9 cellular contexts compared by ENCODE assay signal in the genomic region with DNA sequence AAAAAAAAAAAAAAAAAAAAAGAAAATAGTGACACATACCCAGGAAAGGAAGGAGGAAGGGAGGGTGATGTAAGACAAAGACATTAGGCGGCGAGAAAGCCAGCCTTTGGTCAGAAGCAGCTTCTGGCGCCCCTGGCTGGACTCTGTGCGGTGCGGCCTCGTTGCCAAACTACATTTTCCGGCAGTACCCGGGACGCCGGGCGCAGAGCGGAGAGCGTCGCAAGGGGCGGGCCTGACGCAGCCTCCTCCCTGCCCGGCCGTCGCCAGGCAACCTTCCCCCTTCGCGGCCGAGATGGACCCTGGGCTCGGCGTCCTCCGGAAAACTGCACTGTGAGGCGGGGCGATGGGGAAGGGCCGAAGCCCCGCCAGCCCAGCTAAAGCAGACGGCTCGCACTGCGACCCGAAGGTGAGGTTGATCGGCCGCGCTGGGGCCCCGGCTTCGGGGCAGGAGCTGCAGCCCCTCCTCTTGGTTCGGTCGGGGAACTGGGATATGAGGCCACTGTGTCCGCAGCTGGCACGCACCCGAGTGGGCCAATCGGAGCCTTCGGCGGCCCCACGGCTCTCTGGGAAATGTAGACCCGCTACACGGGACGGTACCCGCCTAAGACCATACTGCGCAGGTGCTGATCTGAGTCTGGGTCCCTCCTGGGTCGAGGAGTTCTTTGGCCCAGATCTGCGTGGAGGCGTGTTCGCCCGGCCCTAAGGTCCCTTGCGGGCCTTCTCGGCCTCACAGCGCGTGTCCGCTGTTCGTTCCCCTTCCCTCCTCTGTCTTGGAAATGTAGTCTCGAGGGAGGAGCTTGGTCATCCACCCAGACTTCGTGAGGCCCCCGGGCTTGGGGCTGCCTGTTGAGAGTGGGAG. TPM values are rescaled to one million over a fixed set of nuclear protein-coding genes. Genes with fewer than 3 reads are reported as not detected.
A peak's percentile ranks its signal among the peaks of the same experiment; 100 is the strongest.
DNase-seq lines count a peak whose midpoint lies in the region; ATAC-seq, FAIRE-seq and TF ChIP-seq lines count a peak whose summit lies in the region.
"Had no signal": no experiment of that assay in that cellular context is flagged by ENCODE, and none has a peak within 500 bp of the region (broad histone marks: within the 10 kb centered on the region; RNA-seq: fewer than 3 reads in every experiment).

No MANE protein-coding gene starts in this region.

- H3K9me3 Mint-ChIP-seq in activated CD8-positive, alpha-beta T cell treated with anti-CD3 and anti-CD28 coated beads, Interleukin-2, amount 10 ng/mL, durations not matched to agents 7 days and 5 days (ENCODE audit: insufficient read depth) = no peaks in the 10 kb centered on the region
- H3K9me3 Mint-ChIP-seq in stimulated activated naive CD8-positive, alpha-beta T cell treated with anti-CD3 and anti-CD28 coated beads, Interleukin-15, amount 100 ng/mL, for 72 hours = no peaks in the 10 kb centered on the region

- peak overlapping the region; percentile 82 for H3K4me3 ChIP-seq in BLaER1
- H3K4me3 ChIP-seq in HL-60 (replicated peaks; ENCODE audit: insufficient read depth, low read length) = peak overlapping the region; percentile 82
- H3K4me3 ChIP-seq in endothelial cell of umbilical vein (replicated peaks in 1 of 3; ENCODE audit: insufficient read depth in 1 of 3, low read depth in 1 of 3, low read length in 3 of 3) = peak overlapping the region; percentile 61 to 78 (median 77)
- H3K4me3 ChIP-seq in mucosa of rectum (ENCODE audit: low read length in 2 of 2) = peak overlapping the region; percentile 88 to 91

- POLR2A ChIA-PET in activated CD8-positive, alpha-beta T cell treated with anti-CD3 and anti-CD28 coated beads, Interleukin-2, amount 10 ng/mL, durations not matched to agents 7 days and 5 days (lab: Charles Lee) = interaction anchor here (0.6 to 1.9 kb wide), 6 partner anchors 13 to 74 kb away, joined by 3 to 18 read pairs (median 8); a partner anchor contains a TSS
- POLR2A ChIA-PET in endothelial cell of umbilical vein (lab: Charles Lee) = interaction anchor here (0.6 to 2.4 kb wide), 10 partner anchors 13 to 299 kb away, joined by 3 to 17 read pairs (median 4); a partner anchor contains a TSS

- peaks cover 13% of the 10 kb centered on the region for H3K36me3 Mint-ChIP-seq in activated CD8-positive, alpha-beta T cell treated with anti-CD3 and anti-CD28 coated beads, Interleukin-2, amount 10 ng/mL, durations not matched to agents 7 days and 5 days (ENCODE audit: low read depth)

- FAIRE-seq in endothelial cell of umbilical vein (lab: Jason Lieb, UNC) = peak; percentile 97
- FAIRE-seq: islet of Langerhans had no signal

- CTCF ChIA-PET in activated CD8-positive, alpha-beta T cell treated with anti-CD3 and anti-CD28 coated beads, Interleukin-2, amount 10 ng/mL, durations not matched to agents 7 days and 5 days (lab: Charles Lee) = interaction anchor here (1.0 to 3.1 kb wide), 5 partner anchors 13 to 62 kb away, joined by 3 to 34 read pairs (median 5); a partner anchor contains a TSS
- CTCF ChIA-PET in endothelial cell of umbilical vein (lab: Charles Lee) = interaction anchor here (0.7 to 8.9 kb wide), 6 partner anchors 22 to 357 kb away, joined by 3 to 111 read pairs (median 6); a partner anchor contains a TSS

- no peak for TF ChIP-seq CTCF in HL-60 (IDR thresholded peaks at IDR 0.05; ENCODE audit: insufficient read depth, low read length)
- no peak for TF ChIP-seq CTCF in endothelial cell of umbilical vein (IDR thresholded peaks at IDR 0.05; ENCODE audit: extremely low read depth in 1 of 2, insufficient read depth in 1 of 2, low read depth in 1 of 2, low read length in 2 of 2)

- H3K27me3 Mint-ChIP-seq in activated CD8-positive, alpha-beta T cell treated with anti-CD3 and anti-CD28 coated beads, Interleukin-2, amount 10 ng/mL, durations not matched to agents 7 days and 5 days (ENCODE audit: low read depth) = no peaks in the 10 kb centered on the region
- no peaks in the 10 kb centered on the region for H3K27me3 Mint-ChIP-seq in stimulated activated naive CD8-positive, alpha-beta T cell treated with anti-CD3 and anti-CD28 coated beads, Interleukin-15, amount 100 ng/mL, for 72 hours

- H3K4me1 ChIP-seq in BLaER1 = peaks cover 72% of the 10 kb centered on the region
- peaks cover 16% of the 10 kb centered on the region for H3K4me1 ChIP-seq in endothelial cell of umbilical vein (ENCODE audit: control insufficient read depth, extremely low read depth, insufficient read depth, low read length)
- peaks cover 15 to 22% of the 10 kb centered on the region in 2 donors for H3K4me1 ChIP-seq in mucosa of rectum (ENCODE audit: control insufficient read depth in 2 of 2, insufficient read depth in 2 of 2, low read length in 2 of 2)

- H3K9me1 ChIP-seq in endothelial cell of umbilical vein (replicated peaks; ENCODE audit: control insufficient read depth, extremely low read depth, insufficient read depth, low read length) = no peaks in the 10 kb centered on the region

- intact Hi-C loops in endothelial cell of umbilical vein (cut with micrococcal nuclease) = loop anchor here (1.0 kb wide), 1 partner anchor 56 kb away; a partner anchor contains a TSS

- H3K27ac ChIP-seq in BLaER1 = peak overlapping the region; percentile 72
- H3K27ac ChIP-seq in HL-60 (replicated peaks) = peak overlapping the region; percentile 99
- peak overlapping the region; percentile 69 for H3K27ac ChIP-seq in endothelial cell of umbilical vein (ENCODE audit: insufficient read depth, low read depth, low read length)
- H3K27ac ChIP-seq in mucosa of rectum (ENCODE audit: low read depth in 2 of 2, low read length in 2 of 2) = peak overlapping the region; percentile 87 to 91

- peak overlapping the region; percentile 57 for H2AFZ ChIP-seq in endothelial cell of umbilical vein (ENCODE audit: low read depth, low read length)

- peak; percentile 41 for ATAC-seq in GM19463 (IDR thresholded peaks at IDR 0.05; ENCODE audit: unreplicated experiment)
- ATAC-seq in activated CD8-positive, alpha-beta T cell treated with anti-CD3 and anti-CD28 coated beads, Interleukin-2, amount 10 ng/mL, durations not matched to agents 7 days and 5 days = peak; percentile 38
- ATAC-seq in stimulated activated naive CD8-positive, alpha-beta T cell treated with anti-CD3 and anti-CD28 coated beads, Interleukin-15, amount 100 ng/mL, for 72 hours = peak; percentile 68

- H4K20me1 ChIP-seq in BLaER1 (peaks cover 15% of the 10 kb centered on the region), endothelial cell of umbilical vein (replicated peaks; ENCODE audit: control insufficient read depth, extremely low read depth, insufficient read depth, low read length) (no peaks in the 10 kb centered on the region)

- DNase-seq in HL-60 (ENCODE audit: low read depth in 1 of 2, low spot score in 1 of 2) (peak; percentile 91 to 92), endothelial cell of umbilical vein (ENCODE audit: low read depth, low spot score) (peak; percentile 95), NCI-H510A (lab: John Stamatoyannopoulos, UW) (no peak)
- DNase-seq in activated CD8-positive, alpha-beta T cell treated with anti-CD3 and anti-CD28 coated beads, Interleukin-2, amount 10 ng/mL, durations not matched to agents 7 days and 5 days = peak; percentile 89
- DNase-seq in stimulated activated naive CD8-positive, alpha-beta T cell treated with anti-CD3 and anti-CD28 coated beads, Interleukin-15, amount 100 ng/mL, for 72 hours = peak; percentile 88 to 91

- peak; percentile 91 for TF ChIP-seq POLR2A in endothelial cell of umbilical vein (IDR thresholded peaks at IDR 0.05; ENCODE audit: low read depth, low read length)

- dilution Hi-C loops in endothelial cell of umbilical vein (cut with MboI; ENCODE audit: extremely low pct_ligation_motif_present, low sequenced_read_pairs) = no loop called here

- H3K9me3 ChIP-seq in BLaER1 = no peaks in the 10 kb centered on the region
- H3K9me3 ChIP-seq in endothelial cell of umbilical vein (replicated peaks; ENCODE audit: control insufficient read depth, insufficient read depth, low read length) = no peaks in the 10 kb centered on the region
- H3K9me3 ChIP-seq in mucosa of rectum (ENCODE audit: control insufficient read depth in 2 of 2, low read length in 2 of 2) = no peaks in the 10 kb centered on the region

- H3K4me3 Mint-ChIP-seq in activated CD8-positive, alpha-beta T cell treated with anti-CD3 and anti-CD28 coated beads, Interleukin-2, amount 10 ng/mL, durations not matched to agents 7 days and 5 days = peak overlapping the region; percentile 86
- H3K4me3 Mint-ChIP-seq in stimulated activated naive CD8-positive, alpha-beta T cell treated with anti-CD3 and anti-CD28 coated beads, Interleukin-15, amount 100 ng/mL, for 72 hours = peak overlapping the region; percentile 92

- H3K9ac ChIP-seq in BLaER1 (peak overlapping the region; percentile 83), endothelial cell of umbilical vein (replicated peaks; ENCODE audit: extremely low read depth, insufficient read depth, low read length) (peak overlapping the region; percentile 82), mucosa of rectum (ENCODE audit: low read depth in 1 of 2, low read length in 2 of 2) (peak overlapping the region; percentile 67 to 85)

- peak overlapping the region; percentile 90 for H3K27ac Mint-ChIP-seq in activated CD8-positive, alpha-beta T cell treated with anti-CD3 and anti-CD28 coated beads, Interleukin-2, amount 10 ng/mL, durations not matched to agents 7 days and 5 days
- peak overlapping the region; percentile 99 for H3K27ac Mint-ChIP-seq in stimulated activated naive CD8-positive, alpha-beta T cell treated with anti-CD3 and anti-CD28 coated beads, Interleukin-15, amount 100 ng/mL, for 72 hours

- H3K27me3 ChIP-seq in BLaER1 (no peaks in the 10 kb centered on the region), HL-60 (ENCODE audit: insufficient read depth, poor library complexity, severe bottlenecking) (no peaks in the 10 kb centered on the region), endothelial cell of umbilical vein (ENCODE audit: control insufficient read depth in 2 of 2, insufficient read depth in 2 of 2, low read length in 2 of 2) (no peaks in the 10 kb centered on the region), mucosa of rectum (ENCODE audit: control insufficient read depth in 2 of 2, insufficient read depth in 2 of 2, low read length in 2 of 2) (no peaks in the 10 kb centered on the region)

- peaks cover 40% of the 10 kb centered on the region for H3K4me1 Mint-ChIP-seq in activated CD8-positive, alpha-beta T cell treated with anti-CD3 and anti-CD28 coated beads, Interleukin-2, amount 10 ng/mL, durations not matched to agents 7 days and 5 days (ENCODE audit: low read depth)
- H3K4me1 Mint-ChIP-seq in stimulated activated naive CD8-positive, alpha-beta T cell treated with anti-CD3 and anti-CD28 coated beads, Interleukin-15, amount 100 ng/mL, for 72 hours = peaks cover 66% of the 10 kb centered on the region

- H3K36me3 ChIP-seq in BLaER1 = peaks cover 11% of the 10 kb centered on the region; the same call in 1 of the 2 replicates
- H3K36me3 ChIP-seq in endothelial cell of umbilical vein (ENCODE audit: control insufficient read depth in 2 of 2, extremely low read depth in 1 of 2, insufficient read depth in 2 of 2, low read length in 2 of 2) = peaks cover 0 to 7% of the 10 kb centered on the region in 2 experiments
- peaks cover 2 to 4% of the 10 kb centered on the region in 2 donors for H3K36me3 ChIP-seq in mucosa of rectum (ENCODE audit: control insufficient read depth in 2 of 2, insufficient read depth in 2 of 2, low read length in 2 of 2)

- H3K4me2 ChIP-seq in BLaER1 (peak overlapping the region; percentile 98), endothelial cell of umbilical vein (ENCODE audit: insufficient read depth, low read length) (peak overlapping the region; percentile 79)

- peaks cover 13% of the 10 kb centered on the region for H3K79me2 ChIP-seq in endothelial cell of umbilical vein (ENCODE audit: control insufficient read depth, insufficient read depth, low read length)

- BruUV-seq in endothelial cell of umbilical vein (replicated peaks; lab: Mats Ljungman, UMichigan) = TSS peak; percentile 59

RNA-seq across cellular contexts. Expression of a gene that starts 2.3 kb away (rescaled TPM):
- 10 to 100 TPM; 20.0 to 20.6 TPM for total RNA-seq in activated CD8-positive, alpha-beta T cell treated with anti-CD3 and anti-CD28 coated beads, Interleukin-2, amount 10 ng/mL, durations not matched to agents 7 days and 5 days
- 18.8 and 26.4 TPM in 2 replicates for total RNA-seq in endothelial cell of umbilical vein
- 30.8 and 39.1 TPM in 2 replicates for polyA plus RNA-seq in endothelial cell of umbilical vein
- polyA plus RNA-seq in endothelial cell of umbilical vein (2011; cell fraction: cytosol; rRNA removed) = 5.7 and 9.6 TPM in 2 replicates
- 132 and 152 TPM in 2 replicates for polyA plus RNA-seq in endothelial cell of umbilical vein (2011; cell fraction: nucleus; rRNA removed)
- 10.1 and 10.9 TPM in 2 replicates for polyA plus RNA-seq in endothelial cell of umbilical vein (2012)
- 18.9 and 19.7 TPM in 2 replicates for polyA minus RNA-seq in endothelial cell of umbilical vein
- polyA minus RNA-seq in endothelial cell of umbilical vein (2011; cell fraction: cytosol; rRNA and poly(A)+ RNA removed) = 12.1 TPM
- 34.9 and 36.9 TPM in 2 replicates for polyA minus RNA-seq in endothelial cell of umbilical vein (2011; cell fraction: nucleus; rRNA and poly(A)+ RNA removed)

RNA-seq across cellular contexts. Expression of a gene that starts 17.0 kb away (rescaled TPM):
- total RNA-seq in activated CD8-positive, alpha-beta T cell treated with anti-CD3 and anti-CD28 coated beads, Interleukin-2, amount 10 ng/mL, durations not matched to agents 7 days and 5 days = 10 to 100 TPM; 80.7 to 94.1 TPM
- total RNA-seq in endothelial cell of umbilical vein = 102 and 106 TPM in 2 replicates
- 86.6 and 87.8 TPM in 2 replicates for polyA plus RNA-seq in endothelial cell of umbilical vein
- 88.2 and 98.9 TPM in 2 replicates for polyA plus RNA-seq in endothelial cell of umbilical vein (2011; cell fraction: cytosol; rRNA removed)
- 69.9 and 79.3 TPM in 2 replicates for polyA plus RNA-seq in endothelial cell of umbilical vein (2011; cell fraction: nucleus; rRNA removed)
- 94.9 and 96.3 TPM in 2 replicates for polyA plus RNA-seq in endothelial cell of umbilical vein (2012)
- 81.4 and 123 TPM in 2 replicates for polyA minus RNA-seq in endothelial cell of umbilical vein
- 106 TPM for polyA minus RNA-seq in endothelial cell of umbilical vein (2011; cell fraction: cytosol; rRNA and poly(A)+ RNA removed)
- 19.2 and 22.9 TPM in 2 replicates for polyA minus RNA-seq in endothelial cell of umbilical vein (2011; cell fraction: nucleus; rRNA and poly(A)+ RNA removed)

RNA-seq across cellular contexts. Expression of a gene that starts 20.5 kb away (rescaled TPM):
- total RNA-seq in activated CD8-positive, alpha-beta T cell treated with anti-CD3 and anti-CD28 coated beads, Interleukin-2, amount 10 ng/mL, durations not matched to agents 7 days and 5 days = 100 to 1,000 TPM; 108 to 114 TPM
- 96.8 and 105 TPM in 2 replicates for total RNA-seq in endothelial cell of umbilical vein
- 126 and 150 TPM in 2 replicates for polyA plus RNA-seq in endothelial cell of umbilical vein
- polyA plus RNA-seq in endothelial cell of umbilical vein (2011; cell fraction: cytosol; rRNA removed) = 177 and 193 TPM in 2 replicates
- 97.8 and 107 TPM in 2 replicates for polyA plus RNA-seq in endothelial cell of umbilical vein (2011; cell fraction: nucleus; rRNA removed)
- 117 and 164 TPM in 2 replicates for polyA plus RNA-seq in endothelial cell of umbilical vein (2012)
- 114 and 117 TPM in 2 replicates for polyA minus RNA-seq in endothelial cell of umbilical vein
- polyA minus RNA-seq in endothelial cell of umbilical vein (2011; cell fraction: cytosol; rRNA and poly(A)+ RNA removed) = 73.7 TPM
- 19.9 and 22.4 TPM in 2 replicates for polyA minus RNA-seq in endothelial cell of umbilical vein (2011; cell fraction: nucleus; rRNA and poly(A)+ RNA removed)

RNA-seq across cellular contexts. Expression of a gene that starts 31.5 kb away (rescaled TPM):
- 100 to 1,000 TPM; 476 to 528 TPM for total RNA-seq in activated CD8-positive, alpha-beta T cell treated with anti-CD3 and anti-CD28 coated beads, Interleukin-2, amount 10 ng/mL, durations not matched to agents 7 days and 5 days
- 377 and 429 TPM in 2 replicates for total RNA-seq in endothelial cell of umbilical vein
- polyA plus RNA-seq in endothelial cell of umbilical vein = 521 and 593 TPM in 2 replicates
- polyA plus RNA-seq in endothelial cell of umbilical vein (2011; cell fraction: cytosol; rRNA removed) = 366 and 385 TPM in 2 replicates
- 654 and 696 TPM in 2 replicates for polyA plus RNA-seq in endothelial cell of umbilical vein (2011; cell fraction: nucleus; rRNA removed)
- 600 and 631 TPM in 2 replicates for polyA plus RNA-seq in endothelial cell of umbilical vein (2012)
- polyA minus RNA-seq in endothelial cell of umbilical vein = 702 and 1,022 TPM in 2 replicates
- 571 TPM for polyA minus RNA-seq in endothelial cell of umbilical vein (2011; cell fraction: cytosol; rRNA and poly(A)+ RNA removed)
- 298 and 308 TPM in 2 replicates for polyA minus RNA-seq in endothelial cell of umbilical vein (2011; cell fraction: nucleus; rRNA and poly(A)+ RNA removed)

RNA-seq across cellular contexts. Expression of a gene that starts 55.8 kb away (rescaled TPM):
- 10 to 100 TPM; 13.9 to 16.7 TPM for total RNA-seq in activated CD8-positive, alpha-beta T cell treated with anti-CD3 and anti-CD28 coated beads, Interleukin-2, amount 10 ng/mL, durations not matched to agents 7 days and 5 days
- 21.8 TPM in 2 replicates for total RNA-seq in endothelial cell of umbilical vein
- polyA plus RNA-seq in endothelial cell of umbilical vein = 17.8 and 25.3 TPM in 2 replicates
- 6.6 and 9.8 TPM in 2 replicates for polyA plus RNA-seq in endothelial cell of umbilical vein (2011; cell fraction: cytosol; rRNA removed)
- 10.6 and 12.3 TPM in 2 replicates for polyA plus RNA-seq in endothelial cell of umbilical vein (2011; cell fraction: nucleus; rRNA removed)
- polyA plus RNA-seq in endothelial cell of umbilical vein (2012) = 9.5 and 13.9 TPM in 2 replicates
- polyA minus RNA-seq in endothelial cell of umbilical vein = 7.1 and 11.5 TPM in 2 replicates
- 7.9 TPM for polyA minus RNA-seq in endothelial cell of umbilical vein (2011; cell fraction: cytosol; rRNA and poly(A)+ RNA removed)
- polyA minus RNA-seq in endothelial cell of umbilical vein (2011; cell fraction: nucleus; rRNA and poly(A)+ RNA removed) = 10.5 and 18.6 TPM in 2 replicates
